1 cellular context compared by ENCODE assay signal in genomic region chr22:44661659-44662569, GRCh38.
TF ChIP-seq lines count a peak whose summit lies in the region.

No MANE protein-coding gene starts in this region.

TF ChIP-seq in HepG2, 621 proteins besides CTCF, POLR2A, EP300 and RAD21:
- TF ChIP-seq SMYD3 (CRISPR knock-in tag; IDR thresholded peaks at IDR 0.05) (no peak), ZBTB34 (CRISPR knock-in tag; IDR thresholded peaks at IDR 0.05) (no peak), TRIM24 (CRISPR knock-in tag; IDR thresholded peaks at IDR 0.05) (no peak), ZSCAN25 (CRISPR knock-in tag; IDR thresholded peaks at IDR 0.05) (peak; percentile 99), ZNF513 (CRISPR knock-in tag; conservative IDR thresholded peaks at IDR 0.05) (no peak), HNF4G (IDR thresholded peaks at IDR 0.05; ENCODE audit: borderline replicate concordance, low read depth, low read length) (no peak), HNF4G (CRISPR knock-in tag; IDR thresholded peaks at IDR 0.05; ENCODE audit: borderline replicate concordance, low read depth) (no peak), BCL6 (CRISPR knock-in tag; IDR thresholded peaks at IDR 0.05) (peak; percentile 15; the same call in 1 of the 2 replicates), HNF4A (CRISPR knock-in tag; IDR thresholded peaks at IDR 0.05) (peak; percentile 54), ZNF274 (CRISPR knock-in tag; IDR thresholded peaks at IDR 0.05) (no peak)
